ENCODE assay signal across 32 cellular contexts in the genomic region with DNA sequence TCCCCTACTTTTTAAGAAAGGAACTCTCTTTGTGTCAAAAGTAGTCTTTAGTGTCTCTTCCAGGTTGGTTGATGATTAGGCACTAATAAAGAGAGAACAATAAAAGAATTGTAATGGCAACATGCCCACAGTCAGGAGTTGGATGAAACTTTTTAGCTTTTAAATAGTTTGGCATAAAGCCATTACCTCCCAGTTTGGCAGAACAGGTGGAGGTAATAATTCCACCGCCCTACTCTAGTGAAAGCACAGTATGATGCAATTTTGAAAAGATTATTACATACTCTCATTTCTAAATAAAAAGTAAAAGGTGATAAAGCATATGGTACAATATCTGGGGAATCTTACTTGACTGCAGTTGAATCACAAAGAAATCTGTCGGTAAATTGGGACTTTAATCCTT.
"Had no signal": no experiment of that assay in that cellular context is flagged by ENCODE, and none has a peak within 500 bp of the region (broad histone marks: within the 10 kb centered on the region; RNA-seq: fewer than 3 reads in every experiment).

No MANE protein-coding gene starts in this region.

- H3K9me3 Mint-ChIP-seq: activated CD4-positive, alpha-beta T cell treated with anti-CD3 and anti-CD28 coated beads, Interleukin-2, amount 10 ng/mL, durations not matched to agents 7 days and 5 days; activated naive CD4-positive, alpha-beta T cell treated with anti-CD3 and anti-CD28 coated beads, Interleukin-2, amount 50 U/mL, for 24 hours; activated naive CD8-positive, alpha-beta T cell treated with anti-CD3 and anti-CD28 coated beads, Interleukin-2, amount 10 ng/mL, durations not matched to agents 7 days and 5 days; activated T-cell treated with anti-CD3 and anti-CD28 coated beads, Interleukin-2, amount 50 U/mL, for 24 hours; activated T-helper 2 cell treated with anti-CD3 and anti-CD28 coated beads, Interferon-gamma antibody, Interleukin-2, Interleukin-4, amounts not matched to agents 10 μg/mL and 5 μg/mL and 100 μg/mL, durations not matched to agents 14 hours and 24 hours and 36 hours had no signal

- H3K27ac Mint-ChIP-seq: activated CD4-positive, alpha-beta T cell treated with anti-CD3 and anti-CD28 coated beads, Interleukin-2, amount 10 ng/mL, durations not matched to agents 7 days and 5 days; activated CD8-positive, alpha-beta T cell treated with anti-CD3 and anti-CD28 coated beads, Interleukin-2, amount 10 ng/mL, durations not matched to agents 7 days and 5 days; activated naive CD4-positive, alpha-beta T cell treated with anti-CD3 and anti-CD28 coated beads, Interleukin-2, amount 50 U/mL, for 24 hours; activated naive CD8-positive, alpha-beta T cell treated with anti-CD3 and anti-CD28 coated beads, Interleukin-2, amount 10 ng/mL, durations not matched to agents 7 days and 5 days; activated T-cell treated with anti-CD3 and anti-CD28 coated beads, Interleukin-2, amount 50 U/mL, for 24 hours; activated T-helper 2 cell treated with anti-CD3 and anti-CD28 coated beads, Interferon-gamma antibody, Interleukin-2, Interleukin-4, amounts not matched to agents 10 μg/mL and 5 μg/mL and 100 μg/mL, durations not matched to agents 14 hours and 24 hours and 36 hours had no signal

- H3K27ac ChIP-seq: ascending aorta, PC-9, RWPE1, VCaP had no signal

- H3K4me3 ChIP-seq: ascending aorta, MG63, PC-9 had no signal

- H3K4me1 Mint-ChIP-seq: activated CD4-positive, alpha-beta T cell treated with anti-CD3 and anti-CD28 coated beads, Interleukin-2, amount 10 ng/mL, durations not matched to agents 7 days and 5 days; activated naive CD4-positive, alpha-beta T cell treated with anti-CD3 and anti-CD28 coated beads, Interleukin-2, amount 50 U/mL, for 24 hours; activated naive CD8-positive, alpha-beta T cell treated with anti-CD3 and anti-CD28 coated beads, Interleukin-2, amount 10 ng/mL, durations not matched to agents 7 days and 5 days had no signal

- H3K4me1 ChIP-seq: ascending aorta had no signal

- H2AFZ ChIP-seq: PC-9 had no signal

- DNase-seq: activated CD4-positive, alpha-beta T cell treated with anti-CD3 and anti-CD28 coated beads, Interleukin-2, amount 10 ng/mL, durations not matched to agents 7 days and 5 days; activated CD4-positive, alpha-beta T cell treated with anti-CD3 and anti-CD28 coated beads, Interleukin-2, amount 50 U/mL, for 48 hours; activated CD8-positive, alpha-beta T cell treated with anti-CD3 and anti-CD28 coated beads, Interleukin-2, amount 10 ng/mL, durations not matched to agents 7 days and 5 days; activated gamma-delta T cell; activated naive CD4-positive, alpha-beta T cell treated with Interleukin-2 at 50 U/mL for 16 hours; activated naive CD8-positive, alpha-beta T cell treated with anti-CD3 and anti-CD28 coated beads, Interleukin-2, amount 10 ng/mL, durations not matched to agents 7 days and 5 days; activated T-cell treated with anti-CD3 and anti-CD28 coated beads, Interleukin-2, amount 50 U/mL, for 24 hours; amygdala; caudate nucleus; cerebellar nuclear complex; MG63; NCI-H1092; NCI-H1436 treated with DMSO at 0.1 percent for 48 hours; NCI-H1694 treated with DMSO at 0.1 percent for 48 hours; NCI-H2029; NCI-H345; NCI-H526; NCI-H748 treated with DMSO at 0.1 percent for 48 hours; NK-92 treated with Interleukin-12 subunit alpha and Interleukin-12 subunit beta, amount 100 ng/mL, for 24 hours; PC-9; Right ventricle myocardium superior; SW 1271; T-helper 1 cell; T-helper 2 cell; T-helper 9 cell had no signal

- H3K36me3 Mint-ChIP-seq: activated naive CD4-positive, alpha-beta T cell treated with anti-CD3 and anti-CD28 coated beads, Interleukin-2, amount 50 U/mL, for 24 hours; activated naive CD8-positive, alpha-beta T cell treated with anti-CD3 and anti-CD28 coated beads, Interleukin-2, amount 10 ng/mL, durations not matched to agents 7 days and 5 days had no signal

- H3K4me2 ChIP-seq: PC-9 had no signal

- H3K4me3 Mint-ChIP-seq: activated CD4-positive, alpha-beta T cell treated with anti-CD3 and anti-CD28 coated beads, Interleukin-2, amount 10 ng/mL, durations not matched to agents 7 days and 5 days; activated CD8-positive, alpha-beta T cell treated with anti-CD3 and anti-CD28 coated beads, Interleukin-2, amount 10 ng/mL, durations not matched to agents 7 days and 5 days; activated naive CD4-positive, alpha-beta T cell treated with anti-CD3 and anti-CD28 coated beads, Interleukin-2, amount 50 U/mL, for 24 hours; activated naive CD8-positive, alpha-beta T cell treated with anti-CD3 and anti-CD28 coated beads, Interleukin-2, amount 10 ng/mL, durations not matched to agents 7 days and 5 days; activated T-cell treated with anti-CD3 and anti-CD28 coated beads, Interleukin-2, amount 50 U/mL, for 24 hours had no signal

- ATAC-seq: activated CD8-positive, alpha-beta T cell treated with anti-CD3 and anti-CD28 coated beads, Interleukin-2, amount 10 ng/mL, durations not matched to agents 7 days and 5 days had no signal

- H3K27me3 Mint-ChIP-seq: activated CD4-positive, alpha-beta T cell treated with anti-CD3 and anti-CD28 coated beads, Interleukin-2, amount 10 ng/mL, durations not matched to agents 7 days and 5 days; activated naive CD8-positive, alpha-beta T cell treated with anti-CD3 and anti-CD28 coated beads, Interleukin-2, amount 10 ng/mL, durations not matched to agents 7 days and 5 days; activated T-cell treated with anti-CD3 and anti-CD28 coated beads, Interleukin-2, amount 50 U/mL, for 24 hours had no signal

- H3K27me3 ChIP-seq: ascending aorta, MG63 had no signal

- H3K36me3 ChIP-seq: ascending aorta, MG63 had no signal

- H3K9me3 ChIP-seq: ascending aorta, MG63 had no signal

- FAIRE-seq: bronchial epithelial cell, RCC 7860 had no signal
